Comparison of ENCODE assay signal across 10 cellular contexts in genomic region chr7:116236020-116236630, GRCh38. TPM values are rescaled to one million over a fixed set of nuclear protein-coding genes. Genes with fewer than 3 reads are reported as not detected.
DNase-seq lines count a peak whose midpoint lies in the region; ATAC-seq and TF ChIP-seq lines count a peak whose summit lies in the region.
"Had no signal": no experiment of that assay in that cellular context is flagged by ENCODE, and none has a peak within 500 bp of the region (broad histone marks: within the 10 kb centered on the region; RNA-seq: fewer than 3 reads in every experiment).

No MANE protein-coding gene starts in this region.

- peaks cover 12% of the 10 kb centered on the region for H3K79me2 ChIP-seq in fibroblast of lung (ENCODE audit: control insufficient read depth, insufficient read depth, low read length)

- TF ChIP-seq POLR2A in GM18505 (IDR thresholded peaks at IDR 0.05; ENCODE audit: borderline replicate concordance, extremely low read depth, insufficient read depth, insufficient read length): no peak

- H3K9me3 ChIP-seq in fibroblast of lung (ENCODE audit: control insufficient read depth, insufficient read depth, low read depth, low read length): no peaks in the 10 kb centered on the region
- H3K9me3 ChIP-seq: BLaER1 had no signal

- H4K20me1 ChIP-seq in fibroblast of lung (ENCODE audit: control insufficient read depth, extremely low read depth, insufficient read depth, low read length): no peaks in the 10 kb centered on the region
- H4K20me1 ChIP-seq: BLaER1 had no signal

- CTCF ChIA-PET in activated CD8-positive, alpha-beta memory T cell treated with anti-CD3 and anti-CD28 coated beads, Interleukin-2, amount 10 ng/mL, durations not matched to agents 7 days and 5 days (lab: Charles Lee): interaction anchor here (0.6 to 3.7 kb wide), 29 partner anchors 10 to 353 kb away, joined by 3 to 63 read pairs (median 5); partner anchors contain the start of gene TES

- peak; percentile 47 to 51 for TF ChIP-seq CTCF in fibroblast of lung (conservative IDR thresholded peaks at IDR 0.05 in 1 of 2, IDR thresholded peaks at IDR 0.05 in 1 of 2; ENCODE audit: low read depth in 1 of 2, low read length in 2 of 2)
- peak; percentile 74 for TF ChIP-seq CTCF in osteocyte (IDR thresholded peaks at IDR 0.05)

- peaks cover 12% of the 10 kb centered on the region for H3K4me1 ChIP-seq in fibroblast of lung (ENCODE audit: control insufficient read depth, extremely low read depth, insufficient read depth, low read length)
- H3K4me1 ChIP-seq: BLaER1 had no signal

- no peaks in the 10 kb centered on the region for H3K27me3 ChIP-seq in fibroblast of lung (ENCODE audit: control insufficient read depth, insufficient read depth, low read length)
- H3K27me3 ChIP-seq: BLaER1 had no signal

- H3K4me3 Mint-ChIP-seq in activated CD8-positive, alpha-beta memory T cell treated with anti-CD3 and anti-CD28 coated beads, Interleukin-2, amount 10 ng/mL, durations not matched to agents 7 days and 5 days: no peak overlapping the region
- H3K4me3 Mint-ChIP-seq in osteocyte (ENCODE audit: unreplicated experiment): no peak overlapping the region

- no peak overlapping the region for H3K27ac ChIP-seq in fibroblast of lung (ENCODE audit: insufficient read depth, low read length)
- H3K27ac ChIP-seq: BLaER1, epithelial cell of prostate had no signal

- no peak overlapping the region for H3K4me2 ChIP-seq in fibroblast of lung (ENCODE audit: extremely low read depth, insufficient read depth, low read length)
- H3K4me2 ChIP-seq: BLaER1 had no signal

- peaks cover 18% of the 10 kb centered on the region for H3K36me3 Mint-ChIP-seq in activated CD8-positive, alpha-beta memory T cell treated with anti-CD3 and anti-CD28 coated beads, Interleukin-2, amount 10 ng/mL, durations not matched to agents 7 days and 5 days
- H3K36me3 Mint-ChIP-seq in osteocyte (ENCODE audit: unreplicated experiment): peaks cover 29% of the 10 kb centered on the region

- H3K9ac ChIP-seq in fibroblast of lung (ENCODE audit: insufficient read depth, low read length): no peak overlapping the region
- H3K9ac ChIP-seq: BLaER1 had no signal

- H2AFZ ChIP-seq in fibroblast of lung (ENCODE audit: low read length): no peak overlapping the region

- H3K4me3 ChIP-seq in fibroblast of lung (replicated peaks in 1 of 4; ENCODE audit: control extremely low read depth in 1 of 4, insufficient read depth in 1 of 4, low read depth in 3 of 4, low read length in 4 of 4): no peak overlapping the region
- H3K4me3 ChIP-seq: BLaER1 had no signal

- DNase-seq in DMS153 treated with DMSO at 0.1 percent for 48 hours (lab: John Stamatoyannopoulos, UW; ENCODE audit: unreplicated experiment) (peak; percentile 55), DMS153 (lab: John Stamatoyannopoulos, UW) (no peak), HCEC 1CT (peak; percentile 58), NCI-H446 treated with DMSO at 0.1 percent for 48 hours (lab: John Stamatoyannopoulos, UW) (peak; percentile 6), fibroblast of lung (ENCODE audit: low read depth in 2 of 2) (peak in 1 of 2 donors; percentile 77), osteocyte (ENCODE audit: extremely low spot score, unreplicated experiment) (no peak)
- DNase-seq in activated CD8-positive, alpha-beta memory T cell treated with anti-CD3 and anti-CD28 coated beads, Interleukin-2, amount 10 ng/mL, durations not matched to agents 7 days and 5 days: peak; percentile 65

- peaks cover 42% of the 10 kb centered on the region for H3K4me1 Mint-ChIP-seq in activated CD8-positive, alpha-beta memory T cell treated with anti-CD3 and anti-CD28 coated beads, Interleukin-2, amount 10 ng/mL, durations not matched to agents 7 days and 5 days
- peaks cover 77% of the 10 kb centered on the region for H3K4me1 Mint-ChIP-seq in osteocyte (ENCODE audit: unreplicated experiment)

- H3K9me3 Mint-ChIP-seq in activated CD8-positive, alpha-beta memory T cell treated with anti-CD3 and anti-CD28 coated beads, Interleukin-2, amount 10 ng/mL, durations not matched to agents 7 days and 5 days (ENCODE audit: low read depth): no peaks in the 10 kb centered on the region
- no peaks in the 10 kb centered on the region for H3K9me3 Mint-ChIP-seq in osteocyte (ENCODE audit: unreplicated experiment)

- H3K36me3 ChIP-seq in fibroblast of lung (ENCODE audit: control insufficient read depth, insufficient read depth, low read length): no peaks in the 10 kb centered on the region
- H3K36me3 ChIP-seq: BLaER1 had no signal

- ATAC-seq in activated CD8-positive, alpha-beta memory T cell treated with anti-CD3 and anti-CD28 coated beads, Interleukin-2, amount 10 ng/mL, durations not matched to agents 7 days and 5 days: peak; percentile 75
- no peak for ATAC-seq in GM18505 (IDR thresholded peaks at IDR 0.05; ENCODE audit: unreplicated experiment)

- no peaks in the 10 kb centered on the region for H3K27me3 Mint-ChIP-seq in activated CD8-positive, alpha-beta memory T cell treated with anti-CD3 and anti-CD28 coated beads, Interleukin-2, amount 10 ng/mL, durations not matched to agents 7 days and 5 days
- no peaks in the 10 kb centered on the region for H3K27me3 Mint-ChIP-seq in osteocyte (ENCODE audit: unreplicated experiment)

- H3K27ac Mint-ChIP-seq in activated CD8-positive, alpha-beta memory T cell treated with anti-CD3 and anti-CD28 coated beads, Interleukin-2, amount 10 ng/mL, durations not matched to agents 7 days and 5 days: no peak overlapping the region
- no peak overlapping the region for H3K27ac Mint-ChIP-seq in osteocyte (ENCODE audit: unreplicated experiment)

RNA-seq across cellular contexts. Expression of gene TES, which starts 25.8 kb away (rescaled TPM):
- 10 to 100 TPM; 98.5 TPM for total RNA-seq in activated CD8-positive, alpha-beta memory T cell treated with anti-CD3 and anti-CD28 coated beads, Interleukin-2, amount 10 ng/mL, durations not matched to agents 7 days and 5 days
- total RNA-seq in fibroblast of lung (15.4 and 17.7 TPM in 2 replicates), osteocyte (228 and 232 TPM in 2 replicates)
- polyA plus RNA-seq in fibroblast of lung: 28.6 and 64.1 TPM in 2 replicates
- 15.7 and 35.1 TPM in 2 replicates for polyA plus RNA-seq in fibroblast of lung (2012)
- 19.3 and 74.3 TPM in 2 replicates for polyA minus RNA-seq in fibroblast of lung (ENCODE audit: low replicate concordance)

Comparison
In these comparisons a context has a peak if more than half of its experiments do, and no peak if none do; other contexts are left out.
1. DNase-seq: peak in DMS153 treated with DMSO at 0.1 percent for 48 hours (single experiment), HCEC 1CT (single experiment), NCI-H446 treated with DMSO at 0.1 percent for 48 hours (single experiment) and activated CD8-positive, alpha-beta memory T cell treated with anti-CD3 and anti-CD28 coated beads, Interleukin-2, amount 10 ng/mL, durations not matched to agents 7 days and 5 days (single experiment); none in DMS153 (single experiment) and osteocyte (single experiment).